In the genomic region with DNA sequence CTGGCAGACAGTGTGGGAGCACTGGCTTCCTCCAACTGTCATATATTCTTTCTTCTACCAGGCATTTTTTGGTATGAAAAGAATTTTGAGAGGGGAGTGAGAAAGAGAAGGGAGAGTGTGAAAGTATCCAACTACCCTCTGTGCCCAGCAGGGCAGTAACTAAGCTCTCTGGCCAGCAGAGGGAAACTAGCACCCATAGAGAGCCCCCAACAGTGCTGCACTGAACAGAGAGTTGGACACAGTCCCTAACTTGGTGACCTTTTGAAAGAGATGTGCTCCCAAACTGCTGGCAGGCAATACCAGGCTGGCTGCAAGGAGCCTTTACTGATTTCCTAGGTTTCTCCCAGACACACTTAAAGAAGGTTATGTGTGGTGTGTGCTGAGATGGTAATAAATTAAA, we compare ENCODE assay signal across 8 cellular contexts.
DNase-seq lines count a peak whose midpoint lies in the region; ATAC-seq and TF ChIP-seq lines count a peak whose summit lies in the region.

No MANE protein-coding gene starts in this region.

- no peak for TF ChIP-seq POLR2A in Peyer's patch (IDR thresholded peaks at IDR 0.05)

- TF ChIP-seq CTCF in brain (conservative IDR thresholded peaks at IDR 0.05) = peak; percentile 48
- peak in 3 of 6 experiments; percentile 16 to 32 (median 31) for TF ChIP-seq CTCF in Peyer's patch (IDR thresholded peaks at IDR 0.05)
- no peak for TF ChIP-seq CTCF in endothelial cell (IDR thresholded peaks at IDR 0.05; ENCODE audit: unreplicated experiment)

- DNase-seq in stimulated activated naive CD8-positive, alpha-beta T cell treated with anti-CD3 and anti-CD28 coated beads, Interleukin-15, amount 100 ng/mL, for 72 hours = no peak
- no peak for DNase-seq in stimulated activated naive CD8-positive, alpha-beta T cell treated with anti-CD3 and anti-CD28 coated beads, Interleukin-15, Interleukin-2, amounts not matched to agents 100 U/mL and 50 U/mL, for 24 hours
- DNase-seq in left kidney (ENCODE audit: low read depth, low spot score) (peak; percentile 67), Peyer's patch (no peak), endothelial cell (ENCODE audit: low spot score) (no peak)
- no peak for DNase-seq in stimulated activated naive CD4-positive, alpha-beta T cell treated with Interleukin-2 at 50 U/mL for 16 hours (lab: John Stamatoyannopoulos, UW)

- no peak overlapping the region for H3K27ac ChIP-seq in Peyer's patch

- no peak overlapping the region for H3K27ac Mint-ChIP-seq in stimulated activated naive CD8-positive, alpha-beta T cell treated with anti-CD3 and anti-CD28 coated beads, Interleukin-15, amount 100 ng/mL, for 72 hours
- H3K27ac Mint-ChIP-seq in brain (peak overlapping the region in 3 of 5 experiments; percentile 31 to 45 (median 32)), endothelial cell (ENCODE audit: unreplicated experiment) (no peak overlapping the region)

- no peaks in the 10 kb centered on the region for H3K27me3 ChIP-seq in Peyer's patch

- H3K36me3 ChIP-seq in Peyer's patch = no peaks in the 10 kb centered on the region

- no peaks in the 10 kb centered on the region for H3K9me3 ChIP-seq in Peyer's patch

- peaks cover 0 to 5% of the 10 kb centered on the region in 2 donors for H3K9me3 Mint-ChIP-seq in stimulated activated naive CD8-positive, alpha-beta T cell treated with anti-CD3 and anti-CD28 coated beads, Interleukin-15, amount 100 ng/mL, for 72 hours
- H3K9me3 Mint-ChIP-seq in brain (no peaks in the 10 kb centered on the region), endothelial cell (ENCODE audit: unreplicated experiment) (no peaks in the 10 kb centered on the region)

- no peak overlapping the region for H3K4me3 ChIP-seq in Peyer's patch

- H3K4me3 Mint-ChIP-seq in stimulated activated naive CD8-positive, alpha-beta T cell treated with anti-CD3 and anti-CD28 coated beads, Interleukin-15, amount 100 ng/mL, for 72 hours = no peak overlapping the region
- H3K4me3 Mint-ChIP-seq in brain (no peak overlapping the region), endothelial cell (ENCODE audit: unreplicated experiment) (no peak overlapping the region)

- no peaks in the 10 kb centered on the region for H3K4me1 ChIP-seq in Peyer's patch

- no peaks in the 10 kb centered on the region for H3K27me3 Mint-ChIP-seq in stimulated activated naive CD8-positive, alpha-beta T cell treated with anti-CD3 and anti-CD28 coated beads, Interleukin-15, amount 100 ng/mL, for 72 hours
- H3K27me3 Mint-ChIP-seq in brain (no peaks in the 10 kb centered on the region), endothelial cell (ENCODE audit: unreplicated experiment) (no peaks in the 10 kb centered on the region)

- no peaks in the 10 kb centered on the region for H3K4me1 Mint-ChIP-seq in stimulated activated naive CD8-positive, alpha-beta T cell treated with anti-CD3 and anti-CD28 coated beads, Interleukin-15, amount 100 ng/mL, for 72 hours
- peaks cover 6% of the 10 kb centered on the region for H3K4me1 Mint-ChIP-seq in brain
- H3K4me1 Mint-ChIP-seq in endothelial cell (ENCODE audit: unreplicated experiment) = no peaks in the 10 kb centered on the region

- peak; percentile 40 for ATAC-seq in stimulated activated naive CD8-positive, alpha-beta T cell treated with anti-CD3 and anti-CD28 coated beads, Interleukin-15, amount 100 ng/mL, for 72 hours
- ATAC-seq in stimulated activated naive CD8-positive, alpha-beta T cell treated with anti-CD3 and anti-CD28 coated beads, Interleukin-15, Interleukin-2, amounts not matched to agents 100 U/mL and 50 U/mL, for 24 hours = no peak
- ATAC-seq in GM21423 (IDR thresholded peaks at IDR 0.05; ENCODE audit: unreplicated experiment) = no peak

- H3K36me3 Mint-ChIP-seq in brain (no peaks in the 10 kb centered on the region), endothelial cell (ENCODE audit: low read depth, unreplicated experiment) (no peaks in the 10 kb centered on the region)

Comparison
In these comparisons a context has a peak if more than half of its experiments do, and no peak if none do; other contexts are left out.
1. H3K27ac Mint-ChIP-seq: peak in brain (3 of 5); none in stimulated activated naive CD8-positive, alpha-beta T cell treated with anti-CD3 and anti-CD28 coated beads, Interleukin-15, amount 100 ng/mL, for 72 hours (0 of 2) and endothelial cell (single experiment).